19 cellular contexts compared by ENCODE assay signal in the genomic region with DNA sequence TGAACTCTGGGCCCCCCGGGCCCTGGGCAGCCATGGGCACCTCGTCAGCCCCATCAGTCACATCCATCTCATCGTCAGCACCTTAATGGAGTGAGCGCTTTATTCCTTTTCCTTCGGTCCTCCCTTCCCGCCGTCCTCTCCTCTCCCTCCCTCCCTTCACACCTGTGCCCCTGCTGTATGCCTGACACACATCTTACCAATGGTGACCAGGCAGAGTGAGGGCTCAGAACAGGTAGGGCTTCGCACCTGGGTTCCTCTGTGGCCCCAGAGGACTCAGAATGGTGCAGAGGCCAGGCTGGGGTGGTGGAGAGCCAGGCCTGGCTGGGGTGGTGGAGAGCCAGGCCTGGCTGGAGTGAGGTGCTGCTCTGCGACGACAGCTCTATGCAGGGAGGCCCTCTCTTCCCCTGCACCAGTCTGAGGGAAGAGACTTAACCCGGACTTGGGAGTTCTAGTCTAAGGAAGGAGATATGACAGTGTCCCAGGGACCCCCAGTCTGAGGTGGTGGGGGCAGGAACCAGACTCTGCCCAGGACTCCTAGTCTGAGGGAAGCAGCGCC. TPM values are rescaled to one million over a fixed set of nuclear protein-coding genes. Genes with fewer than 3 reads are reported as not detected.
"Had no signal": no experiment of that assay in that cellular context is flagged by ENCODE, and none has a peak within 500 bp of the region (broad histone marks: within the 10 kb centered on the region; RNA-seq: fewer than 3 reads in every experiment).

No MANE protein-coding gene starts in this region.

- FAIRE-seq: astrocyte, small intestine had no signal

- H3K4me3 ChIP-seq: gastroesophageal sphincter, left lung, stomach, testis, upper lobe of left lung had no signal

- H3K27me3 Mint-ChIP-seq: activated CD8-positive, alpha-beta T cell treated with anti-CD3 and anti-CD28 coated beads for 36 hours; naive thymus-derived CD8-positive, alpha-beta T cell had no signal

- H3K9me3 ChIP-seq: gastroesophageal sphincter, left lung, stomach, testis, upper lobe of left lung had no signal

- H3K27me3 ChIP-seq: gastroesophageal sphincter, left lung, stomach, testis, upper lobe of left lung had no signal

- ATAC-seq: activated CD8-positive, alpha-beta T cell treated with anti-CD3 and anti-CD28 coated beads for 36 hours; gastroesophageal sphincter; left lung; naive thymus-derived CD8-positive, alpha-beta T cell had no signal

- H3K27ac Mint-ChIP-seq: activated CD8-positive, alpha-beta T cell treated with anti-CD3 and anti-CD28 coated beads for 36 hours; activated T-helper 1 cell treated with anti-CD3 and anti-CD28 coated beads, Interleukin-12 subunit alpha, Interleukin-12 subunit beta, Interleukin-2, Interleukin-4 antibody, amounts not matched to agents 30 ng/mL and 10 ng/mL and 1 ng/mL, durations not matched to agents 14 hours and 24 hours and 36 hours; T-helper 1 cell treated with Interleukin-12 subunit alpha and Interleukin-12 subunit beta and Interleukin-4 antibody, amounts not matched to agents 30 μg/mL and 1 μg/mL, for 36 hours had no signal

- H3K9me3 Mint-ChIP-seq: activated CD8-positive, alpha-beta T cell treated with anti-CD3 and anti-CD28 coated beads for 36 hours; activated T-helper 1 cell treated with anti-CD3 and anti-CD28 coated beads, Interleukin-12 subunit alpha, Interleukin-12 subunit beta, Interleukin-2, Interleukin-4 antibody, amounts not matched to agents 30 ng/mL and 10 ng/mL and 1 ng/mL, durations not matched to agents 14 hours and 24 hours and 36 hours; naive thymus-derived CD8-positive, alpha-beta T cell; T-helper 1 cell treated with Interleukin-12 subunit alpha and Interleukin-12 subunit beta and Interleukin-4 antibody, amounts not matched to agents 30 μg/mL and 1 μg/mL, for 36 hours had no signal

- DNase-seq: activated CD4-positive, alpha-beta T cell treated with anti-CD3 and anti-CD28 coated beads for 4 hours; activated CD8-positive, alpha-beta memory T cell treated with anti-CD3 and anti-CD28 coated beads, Interleukin-2, amount 50 U/mL, for 48 hours; activated CD8-positive, alpha-beta T cell treated with anti-CD3 and anti-CD28 coated beads for 36 hours; activated naive CD4-positive, alpha-beta T cell treated with Interleukin-2 at 50 U/mL for 16 hours; erythroblast; islet precursor cell; left lung; naive thymus-derived CD8-positive, alpha-beta T cell; posterior cingulate gyrus; small intestine; stimulated activated CD4-positive, alpha-beta T cell treated with anti-CD3 and anti-CD28 coated beads, Interleukin-4, amount 100 ng/mL, for 24 hours; stomach; testis; upper lobe of left lung had no signal

- H3K27ac ChIP-seq: gastroesophageal sphincter, left lung, stomach, testis, upper lobe of left lung had no signal

- H3K4me3 Mint-ChIP-seq: activated CD8-positive, alpha-beta T cell treated with anti-CD3 and anti-CD28 coated beads for 36 hours; activated T-helper 1 cell treated with anti-CD3 and anti-CD28 coated beads, Interleukin-12 subunit alpha, Interleukin-12 subunit beta, Interleukin-2, Interleukin-4 antibody, amounts not matched to agents 30 ng/mL and 10 ng/mL and 1 ng/mL, durations not matched to agents 14 hours and 24 hours and 36 hours; T-helper 1 cell treated with Interleukin-12 subunit alpha and Interleukin-12 subunit beta and Interleukin-4 antibody, amounts not matched to agents 30 μg/mL and 1 μg/mL, for 36 hours had no signal

RNA-seq across cellular contexts. Expression of a gene that starts 44.8 kb away (rescaled TPM):
- total RNA-seq: activated CD8-positive, alpha-beta T cell treated with anti-CD3 and anti-CD28 coated beads for 36 hours; activated T-helper 1 cell treated with anti-CD3 and anti-CD28 coated beads, Interleukin-12 subunit alpha, Interleukin-12 subunit beta, Interleukin-2, Interleukin-4 antibody, amounts not matched to agents 30 ng/mL and 10 ng/mL and 1 ng/mL, durations not matched to agents 14 hours and 24 hours and 36 hours; astrocyte; gastroesophageal sphincter; left lung; mucosa of gallbladder; naive thymus-derived CD8-positive, alpha-beta T cell; stomach; upper lobe of left lung had no signal
- polyA plus RNA-seq: naive thymus-derived CD8-positive, alpha-beta T cell; small intestine; stomach had no signal
